8 cellular contexts compared by ENCODE assay signal in the genomic region with DNA sequence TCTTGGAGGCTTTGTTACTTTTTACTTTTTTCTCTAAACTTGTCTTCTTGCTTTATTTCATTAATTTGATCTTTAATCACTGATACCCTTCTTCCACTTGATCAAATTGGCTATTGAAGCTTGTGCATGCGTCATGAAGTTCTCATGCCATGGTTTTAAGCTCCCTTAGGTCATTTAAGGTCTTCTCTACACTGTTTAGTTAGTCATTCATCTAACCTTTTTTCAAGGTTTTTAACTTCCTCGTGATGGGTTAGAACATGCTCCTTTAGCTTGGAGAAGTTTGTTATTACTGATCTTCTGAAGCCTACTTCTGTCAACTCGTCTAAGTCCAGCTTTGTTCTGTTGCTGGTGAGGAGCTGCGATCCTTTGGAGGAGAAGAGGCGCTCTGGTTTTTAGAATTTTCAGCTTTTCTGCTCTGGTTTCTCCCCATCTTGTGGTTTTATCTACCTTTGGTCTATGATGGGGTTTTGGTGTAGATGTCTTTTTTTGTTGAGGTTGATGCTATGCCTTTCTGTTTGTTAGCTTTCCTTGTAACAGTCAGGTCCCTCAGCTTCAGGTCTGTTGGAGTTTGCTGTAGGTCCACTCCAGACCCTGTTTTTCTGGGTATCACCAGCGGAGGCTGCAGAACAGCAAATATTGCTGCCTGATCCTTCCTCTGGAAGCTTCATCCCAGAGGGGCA. TPM values are rescaled to one million over a fixed set of nuclear protein-coding genes. Genes with fewer than 3 reads are reported as not detected.
DNase-seq lines count a peak whose midpoint lies in the region; ATAC-seq and TF ChIP-seq lines count a peak whose summit lies in the region.
"Not testable (repeated sequence)": the region's sequence is repeated elsewhere in the genome, so short reads cannot be mapped to it uniquely, and the experiment has no call there.

No MANE protein-coding gene starts in this region.

- H3K27ac Mint-ChIP-seq in IgD-negative memory B cell (peak overlapping the region; percentile 93 to 95 (median 93)), T-helper 17 cell (peak overlapping the region; percentile 85), natural killer cell (peak overlapping the region; percentile 83 to 92)
- peak overlapping the region; percentile 78 for H3K27ac Mint-ChIP-seq in activated T-cell treated with anti-CD3 and anti-CD28 coated beads, Interleukin-2, amount 50 U/mL, for 24 hours
- peak overlapping the region; percentile 20 for H3K27ac Mint-ChIP-seq in activated naive CD8-positive, alpha-beta T cell treated with anti-CD3 and anti-CD28 coated beads, Interleukin-2, amount 50 U/mL, for 24 hours

- not testable (repeated sequence) for H4K20me1 ChIP-seq in hepatocyte (ENCODE audit: insufficient read depth, poor library complexity, severe bottlenecking)

- intact Hi-C loops in natural killer cell (cut with micrococcal nuclease): not testable (repeated sequence)

- H3K9me3 Mint-ChIP-seq in IgD-negative memory B cell: peaks cover 9 to 21% (median 12%) of the 10 kb centered on the region in 3 donors
- peaks cover 63% of the 10 kb centered on the region for H3K9me3 Mint-ChIP-seq in activated T-cell treated with anti-CD3 and anti-CD28 coated beads, Interleukin-2, amount 50 U/mL, for 24 hours
- H3K9me3 Mint-ChIP-seq in activated naive CD8-positive, alpha-beta T cell treated with anti-CD3 and anti-CD28 coated beads, Interleukin-2, amount 50 U/mL, for 24 hours: peaks cover 63% of the 10 kb centered on the region
- peaks cover 12 to 18% of the 10 kb centered on the region in 2 donors for H3K9me3 Mint-ChIP-seq in natural killer cell

- 93% methylated on average over 6 of the region's 6 CpGs for WGBS in hepatocyte (ENCODE audit: low lambda C conversion rate, missing lambda C conversion rate)

- H3K4me1 ChIP-seq in hepatocyte (ENCODE audit: insufficient read depth): not testable (repeated sequence)

- TF ChIP-seq CTCF in C4-2B (conservative IDR thresholded peaks at IDR 0.05); hepatocyte (IDR thresholded peaks at IDR 0.05; ENCODE audit: poor library complexity); natural killer cell (IDR thresholded peaks at IDR 0.05): not testable (repeated sequence)

- not testable (repeated sequence) for H3K9me2 ChIP-seq in hepatocyte (replicated peaks; ENCODE audit: insufficient read depth)

- not testable (repeated sequence) for H3K4me3 ChIP-seq in hepatocyte

- not testable (repeated sequence) for H2AFZ ChIP-seq in hepatocyte

- peak overlapping the region; percentile 32 for H3K27ac ChIP-seq in C4-2B
- not testable (repeated sequence) for H3K27ac ChIP-seq in hepatocyte

- peaks cover 20% of the 10 kb centered on the region for H3K9me3 ChIP-seq in T-helper 17 cell (ENCODE audit: control insufficient read depth, low read length, poor library complexity, severe bottlenecking)
- H3K9me3 ChIP-seq in hepatocyte (ENCODE audit: low read depth): not testable (repeated sequence)

- H3K27me3 ChIP-seq in hepatocyte: not testable (repeated sequence)

- not testable (repeated sequence) for H3K27me3 Mint-ChIP-seq in IgD-negative memory B cell; T-helper 17 cell; activated T-cell treated with anti-CD3 and anti-CD28 coated beads, Interleukin-2, amount 50 U/mL, for 24 hours; activated naive CD8-positive, alpha-beta T cell treated with anti-CD3 and anti-CD28 coated beads, Interleukin-2, amount 50 U/mL, for 24 hours; natural killer cell (ENCODE audit: low read depth in 2 of 2)

- not testable (repeated sequence) for H3K36me3 ChIP-seq in hepatocyte (replicated peaks; ENCODE audit: insufficient read depth, low read depth)

- not testable (repeated sequence) for H3K79me2 ChIP-seq in hepatocyte

- H3K4me2 ChIP-seq in hepatocyte: peak overlapping the region; percentile 42

- H3K36me3 Mint-ChIP-seq in IgD-negative memory B cell: peaks cover 42% of the 10 kb centered on the region
- peaks cover 16% of the 10 kb centered on the region for H3K36me3 Mint-ChIP-seq in T-helper 17 cell (ENCODE audit: low read depth)
- H3K36me3 Mint-ChIP-seq in activated T-cell treated with anti-CD3 and anti-CD28 coated beads, Interleukin-2, amount 50 U/mL, for 24 hours (ENCODE audit: low read depth): peaks cover 97% of the 10 kb centered on the region
- H3K36me3 Mint-ChIP-seq in activated naive CD8-positive, alpha-beta T cell treated with anti-CD3 and anti-CD28 coated beads, Interleukin-2, amount 50 U/mL, for 24 hours (ENCODE audit: low read depth): peaks cover 97% of the 10 kb centered on the region
- peaks cover 45% of the 10 kb centered on the region for H3K36me3 Mint-ChIP-seq in natural killer cell

- H3K4me1 Mint-ChIP-seq in IgD-negative memory B cell: peaks cover 44 to 52% (median 46%) of the 10 kb centered on the region in 3 donors
- H3K4me1 Mint-ChIP-seq in T-helper 17 cell: not testable (repeated sequence)
- peaks cover 75% of the 10 kb centered on the region for H3K4me1 Mint-ChIP-seq in activated T-cell treated with anti-CD3 and anti-CD28 coated beads, Interleukin-2, amount 50 U/mL, for 24 hours (ENCODE audit: low read depth)
- H3K4me1 Mint-ChIP-seq in activated naive CD8-positive, alpha-beta T cell treated with anti-CD3 and anti-CD28 coated beads, Interleukin-2, amount 50 U/mL, for 24 hours: peaks cover 64% of the 10 kb centered on the region
- peaks cover 64 to 78% of the 10 kb centered on the region in 2 donors for H3K4me1 Mint-ChIP-seq in natural killer cell

- DNase-seq in T-helper 17 cell; activated T-cell treated with anti-CD3 and anti-CD28 coated beads, Interleukin-2, amount 50 U/mL, for 24 hours; activated naive CD8-positive, alpha-beta T cell treated with anti-CD3 and anti-CD28 coated beads, Interleukin-2, amount 50 U/mL, for 24 hours; hepatocyte (ENCODE audit: low spot score); natural killer cell; stimulated activated naive CD8-positive, alpha-beta T cell treated with anti-CD3 and anti-CD28 coated beads, Interleukin-15, Interleukin-2, amounts not matched to agents 100 U/mL and 50 U/mL, for 24 hours: not testable (repeated sequence)

- H3K4me3 Mint-ChIP-seq in IgD-negative memory B cell: peak overlapping the region in 3 of 4 donors; percentile 75 to 91 (median 89)
- H3K4me3 Mint-ChIP-seq in T-helper 17 cell: peak overlapping the region; percentile 51
- H3K4me3 Mint-ChIP-seq in activated T-cell treated with anti-CD3 and anti-CD28 coated beads, Interleukin-2, amount 50 U/mL, for 24 hours; activated naive CD8-positive, alpha-beta T cell treated with anti-CD3 and anti-CD28 coated beads, Interleukin-2, amount 50 U/mL, for 24 hours: not testable (repeated sequence)
- peak overlapping the region; percentile 79 for H3K4me3 Mint-ChIP-seq in natural killer cell

- ATAC-seq in T-helper 17 cell; activated naive CD8-positive, alpha-beta T cell treated with anti-CD3 and anti-CD28 coated beads, Interleukin-2, amount 50 U/mL, for 24 hours; natural killer cell: not testable (repeated sequence)
- peak; percentile 12 for ATAC-seq in stimulated activated naive CD8-positive, alpha-beta T cell treated with anti-CD3 and anti-CD28 coated beads, Interleukin-15, Interleukin-2, amounts not matched to agents 100 U/mL and 50 U/mL, for 24 hours

RNA-seq across cellular contexts. Expression of a gene that starts 53.0 kb away (rescaled TPM):
- polyA plus RNA-seq in IgD-negative memory B cell: 8.3 TPM
- total RNA-seq in T-helper 17 cell: 10 to 100 TPM; 26.3 to 34.5 TPM
- 39.9 and 61.9 TPM in 2 replicates for total RNA-seq in hepatocyte
- polyA plus RNA-seq in hepatocyte: 18.2 and 23.0 TPM in 2 replicates
- 10 to 100 TPM; 27.7 to 38.8 (median 36.2) TPM for total RNA-seq in natural killer cell

RNA-seq across cellular contexts. Expression of a gene that starts 54.2 kb away (rescaled TPM):
- polyA plus RNA-seq in IgD-negative memory B cell (2.6 TPM), hepatocyte (16.9 and 19.7 TPM in 2 replicates)
- total RNA-seq in T-helper 17 cell (1 to 10 TPM in 1 of 2 donors, under 1 TPM in 1; 0.85 to 1.4 TPM), hepatocyte (28.6 and 30.9 TPM in 2 replicates), natural killer cell (1 to 10 TPM; 3.5 to 5.8 (median 3.9) TPM)

Comparison
In these comparisons a context has a peak if more than half of its experiments do, and no peak if none do; other contexts are left out.
1. H3K27ac Mint-ChIP-seq: peak in every context shown above with its lines; median percentile 93 in IgD-negative memory B cell; 88 in natural killer cell; 85 in T-helper 17 cell; 78 in activated T-cell treated with anti-CD3 and anti-CD28 coated beads, Interleukin-2, amount 50 U/mL, for 24 hours; 20 in activated naive CD8-positive, alpha-beta T cell treated with anti-CD3 and anti-CD28 coated beads, Interleukin-2, amount 50 U/mL, for 24 hours.